Comparison of ENCODE assay signal across 27 cellular contexts in genomic region chr17:13067629-13068303, GRCh38.
"Had no signal": no experiment of that assay in that cellular context is flagged by ENCODE, and none has a peak within 500 bp of the region (broad histone marks: within the 10 kb centered on the region; RNA-seq: fewer than 3 reads in every experiment).

No MANE protein-coding gene starts in this region.

- H3K4me1 Mint-ChIP-seq: memory B cell, natural killer cell had no signal

- H3K4me3 ChIP-seq: esophagus squamous epithelium, gastrocnemius medialis, heart left ventricle, hepatocyte, lung, right lobe of liver, smooth muscle cell, testis, tibial artery, upper lobe of left lung had no signal

- H3K36me3 ChIP-seq: esophagus squamous epithelium, gastrocnemius medialis, heart left ventricle, neutrophil, right lobe of liver, tibial artery, upper lobe of left lung had no signal

- H3K4me2 ChIP-seq: hepatocyte, smooth muscle cell had no signal

- H3K9me3 ChIP-seq: esophagus squamous epithelium, gastrocnemius medialis, neutrophil, right lobe of liver, testis, tibial artery, upper lobe of left lung had no signal

- ATAC-seq: effector memory CD8-positive, alpha-beta T cell; gastrocnemius medialis; left lobe of liver; natural killer cell; right lobe of liver; stimulated activated memory B cell treated with anti-CD40 and anti-IgM and Interleukin-4, amounts not matched to agents 10 μg/mL and 1 μg/mL and 100 μg/mL, for 72 hours; stimulated activated naive CD8-positive, alpha-beta T cell treated with anti-CD3 and anti-CD28 coated beads, Interleukin-15, Interleukin-2, amounts not matched to agents 100 U/mL and 50 U/mL, for 24 hours had no signal

- H3K9me3 Mint-ChIP-seq: effector memory CD8-positive, alpha-beta T cell; natural killer cell had no signal

- H3K4me3 Mint-ChIP-seq: effector memory CD8-positive, alpha-beta T cell; memory B cell; natural killer cell; stimulated activated memory B cell treated with anti-CD40 and anti-IgM and Interleukin-4, amounts not matched to agents 10 μg/mL and 1 μg/mL and 100 μg/mL, for 72 hours had no signal

- H3K79me2 ChIP-seq: hepatocyte, parathyroid adenoma had no signal

- H3K27ac ChIP-seq: esophagus squamous epithelium, gastrocnemius medialis, heart left ventricle, hepatocyte, neutrophil, parathyroid adenoma, right lobe of liver, testis, tibial artery, upper lobe of left lung had no signal

- H3K27ac Mint-ChIP-seq: effector memory CD8-positive, alpha-beta T cell; memory B cell; natural killer cell; progenitor cell of endocrine pancreas; stimulated activated memory B cell treated with anti-CD40 and anti-IgM and Interleukin-4, amounts not matched to agents 10 μg/mL and 1 μg/mL and 100 μg/mL, for 72 hours had no signal

- H2AFZ ChIP-seq: hepatocyte, parathyroid adenoma had no signal

- H3K27me3 ChIP-seq: gastrocnemius medialis, heart left ventricle, neutrophil, right lobe of liver, testis, upper lobe of left lung had no signal

- DNase-seq: cortex of kidney; effector memory CD8-positive, alpha-beta T cell; erythroblast; esophagus squamous epithelium; foreskin fibroblast; gastrocnemius medialis; heart left ventricle; kidney; natural killer cell; right lobe of liver; stimulated activated CD4-positive, alpha-beta T cell treated with anti-CD3 and anti-CD28 coated beads, Interleukin-12 subunit alpha, Interleukin-12 subunit beta, amount 100 ng/mL, for 4 hours; stimulated activated CD4-positive, alpha-beta T cell treated with anti-CD3 and anti-CD28 coated beads, Interleukin-1b, Interleukin-23, amount 100 ng/mL, for 48 hours; stimulated activated CD4-positive, alpha-beta T cell treated with anti-CD3 and anti-CD28 coated beads, Interleukin-4, amount 100 ng/mL, for 24 hours; stimulated activated naive CD8-positive, alpha-beta T cell treated with anti-CD3 and anti-CD28 coated beads, Interleukin-15, Interleukin-2, amounts not matched to agents 100 U/mL and 50 U/mL, for 24 hours; substantia nigra; testis; tibial artery; upper lobe of left lung had no signal

- H3K9ac ChIP-seq: parathyroid adenoma had no signal

- H3K4me1 ChIP-seq: esophagus squamous epithelium, gastrocnemius medialis, parathyroid adenoma, right lobe of liver, testis, upper lobe of left lung had no signal

- H3K36me3 Mint-ChIP-seq: memory B cell; natural killer cell; stimulated activated memory B cell treated with anti-CD40 and anti-IgM and Interleukin-4, amounts not matched to agents 10 μg/mL and 1 μg/mL and 100 μg/mL, for 72 hours had no signal
